Comparison of ENCODE assay signal across 7 cellular contexts in genomic region chr2:232292395-232293154, GRCh38.
DNase-seq lines count a peak whose midpoint lies in the region; ATAC-seq and TF ChIP-seq lines count a peak whose summit lies in the region.

No MANE protein-coding gene starts in this region.

- TF ChIP-seq POLR2A in adrenal gland (IDR thresholded peaks at IDR 0.05): no peak

- 73 to 89% (median 87%) methylated on average over 6 to 9 of the region's 9 CpGs for WGBS in adrenal gland, 4 donors

- no peaks in the 10 kb centered on the region for H3K4me1 ChIP-seq in adrenal gland (replicated peaks in 1 of 2)

- no peaks in the 10 kb centered on the region for H3K27me3 ChIP-seq in adrenal gland

- peak; percentile 78 for DNase-seq in GM03348 (ENCODE audit: low spot score)
- DNase-seq in SHP77 treated with DMSO at 0.1 percent for 48 hours (lab: John Stamatoyannopoulos, UW): peak; percentile 1
- DNase-seq in adrenal gland: peak in 6 of 7 donors; percentile 36 to 73 (median 59)
- peak; percentile 80 for DNase-seq in iPS-NIHi11 (ENCODE audit: low spot score)
- peak; percentile 40 to 57 for DNase-seq in stimulated activated CD4-positive, alpha-beta T cell treated with anti-CD3 and anti-CD28 coated beads, Interleukin-4, amount 100 ng/mL, for 48 hours (ENCODE audit: low read depth in 2 of 2)
- no peak for DNase-seq in LoVo (ENCODE audit: low spot score)

- no peaks in the 10 kb centered on the region for H3K9me3 ChIP-seq in adrenal gland (replicated peaks in 1 of 3)

- ATAC-seq in HG03342 (IDR thresholded peaks at IDR 0.05; ENCODE audit: unreplicated experiment): peak; percentile 52

- H3K27ac ChIP-seq in adrenal gland: no peak overlapping the region

- no peaks in the 10 kb centered on the region for H3K36me3 ChIP-seq in adrenal gland (replicated peaks in 1 of 2)

- intact Hi-C loops in adrenal gland (cut with DNase I): no loop called here

- TF ChIP-seq CTCF in adrenal gland (IDR thresholded peaks at IDR 0.05): peak in 5 of 6 experiments; percentile 30 to 59 (median 50)

- H3K4me3 ChIP-seq in adrenal gland: no peak overlapping the region
